ENCODE assay signal across 15 cellular contexts in genomic region chr2:172088245-172089004, GRCh38. TPM values are rescaled to one million over a fixed set of nuclear protein-coding genes. Genes with fewer than 3 reads are reported as not detected.
A peak's percentile ranks its signal among the peaks of the same experiment; 100 is the strongest.
DNase-seq lines count a peak whose midpoint lies in the region.
"Had no signal": no experiment of that assay in that cellular context is flagged by ENCODE, and none has a peak within 500 bp of the region (broad histone marks: within the 10 kb centered on the region; RNA-seq: fewer than 3 reads in every experiment).

No MANE protein-coding gene starts in this region.

- H2BK5ac ChIP-seq in trophoblast cell (ENCODE audit: low read depth, low read length, poor library complexity) = peak overlapping the region; percentile 47

- H3K36me3 Mint-ChIP-seq in T-helper 2 cell treated with Interferon-gamma antibody and Interleukin-4, amounts not matched to agents 5 μg/mL and 100 μg/mL, for 36 hours (ENCODE audit: low read depth) = peaks cover 4% of the 10 kb centered on the region

- H3K27me3 ChIP-seq in trophoblast cell (ENCODE audit: insufficient read depth, low read length) = peaks cover 25% of the 10 kb centered on the region

- peak overlapping the region; percentile 27 for H3K18ac ChIP-seq in trophoblast cell (ENCODE audit: low read length)

- H2AK5ac ChIP-seq in trophoblast cell (ENCODE audit: low read length) = peak overlapping the region; percentile 60

- H3K27me3 Mint-ChIP-seq in T-helper 2 cell treated with Interferon-gamma antibody and Interleukin-4, amounts not matched to agents 5 μg/mL and 100 μg/mL, for 36 hours (ENCODE audit: low read depth) = peaks cover 94% of the 10 kb centered on the region

- no peak overlapping the region for H3K23ac ChIP-seq in trophoblast cell (ENCODE audit: low read length)

- peak overlapping the region; percentile 95 for H3K4me2 ChIP-seq in trophoblast cell (ENCODE audit: low read length)

- H2AFZ ChIP-seq in trophoblast cell (ENCODE audit: insufficient read depth, low read length, poor library complexity) = no peak overlapping the region

- H3K9me3 ChIP-seq in trophoblast cell (ENCODE audit: insufficient read depth, low read depth, low read length) = peaks cover 2% of the 10 kb centered on the region

- H2BK12ac ChIP-seq in trophoblast cell (ENCODE audit: low read length) = peak overlapping the region; percentile 82

- H3K14ac ChIP-seq in trophoblast cell (ENCODE audit: low read length) = peak overlapping the region; percentile 85

- no CpG with 5 or more reads among the region's 37 CpGs for WGBS in trophoblast cell (ENCODE audit: extremely low coverage, insufficient coverage, insufficient read length)

- peaks cover 0 to 8% of the 10 kb centered on the region in 2 experiments for H3K36me3 ChIP-seq in trophoblast cell (ENCODE audit: control insufficient read depth in 1 of 2, insufficient read depth in 2 of 2, low read length in 2 of 2)

- H3K4me1 ChIP-seq in trophoblast cell (ENCODE audit: control insufficient read depth in 1 of 2, insufficient read depth in 2 of 2, low read length in 2 of 2) = peaks cover 24 to 36% of the 10 kb centered on the region in 2 experiments

- peak overlapping the region; percentile 67 for H2BK120ac ChIP-seq in trophoblast cell (ENCODE audit: insufficient read depth, low read length, poor library complexity)

- H3K4me3 ChIP-seq in trophoblast cell (ENCODE audit: low read depth, low read length) = peak overlapping the region; percentile 16

- peak overlapping the region; percentile 36 for H3K4me3 Mint-ChIP-seq in T-helper 2 cell treated with Interferon-gamma antibody and Interleukin-4, amounts not matched to agents 5 μg/mL and 100 μg/mL, for 36 hours

- H3K9me3 Mint-ChIP-seq in T-helper 2 cell treated with Interferon-gamma antibody and Interleukin-4, amounts not matched to agents 5 μg/mL and 100 μg/mL, for 36 hours = no peaks in the 10 kb centered on the region

- peak overlapping the region; percentile 91 for H4K91ac ChIP-seq in trophoblast cell (ENCODE audit: low read depth, low read length)

- peak overlapping the region; percentile 65 for H3K27ac Mint-ChIP-seq in T-helper 2 cell treated with Interferon-gamma antibody and Interleukin-4, amounts not matched to agents 5 μg/mL and 100 μg/mL, for 36 hours

- H3K4ac ChIP-seq in trophoblast cell (ENCODE audit: low read depth, low read length) = peak overlapping the region; percentile 32

- peaks cover 42% of the 10 kb centered on the region for H3K79me1 ChIP-seq in trophoblast cell (ENCODE audit: low read length)

- peak overlapping the region; percentile 5 for H4K12ac ChIP-seq in trophoblast cell (ENCODE audit: low read depth, low read length)

- peak overlapping the region; percentile 7 for H3K27ac ChIP-seq in trophoblast cell (ENCODE audit: low read depth, low read length)

- peak overlapping the region; percentile 78 for H4K8ac ChIP-seq in trophoblast cell (ENCODE audit: low read depth, low read length)

- DNase-seq in T-helper 2 cell treated with Interferon-gamma antibody and Interleukin-4, amounts not matched to agents 5 μg/mL and 100 μg/mL, for 36 hours (ENCODE audit: low spot score) = no peak
- DNase-seq in T-helper 2 cell (no peak), NCI-H69 (lab: John Stamatoyannopoulos, UW) (peak; percentile 36), fibroblast of gingiva (ENCODE audit: low read depth) (peak; percentile 93), trophoblast cell (no peak), putamen (ENCODE audit: low spot score) (no peak), NCI-H1417 (lab: John Stamatoyannopoulos, UW) (no peak), C1 segment of cervical spinal cord (lab: John Stamatoyannopoulos, UW) (no peak)
- DNase-seq: activated gamma-delta T cell; AML-193; effector CD4-positive, alpha-beta T cell; hypothalamus; NCI-H1436 treated with DMSO at 0.1 percent for 48 hours; stimulated activated CD4-positive, alpha-beta T cell treated with anti-CD3 and anti-CD28 coated beads, Interleukin-4, amount 100 ng/mL, for 1 hour; T-helper 9 cell had no signal

- peaks cover 39% of the 10 kb centered on the region for H3K4me1 Mint-ChIP-seq in T-helper 2 cell treated with Interferon-gamma antibody and Interleukin-4, amounts not matched to agents 5 μg/mL and 100 μg/mL, for 36 hours (ENCODE audit: low read depth)

- H3K9ac ChIP-seq in trophoblast cell (ENCODE audit: low read length) = no peak overlapping the region

- H3K79me2 ChIP-seq in trophoblast cell (ENCODE audit: control insufficient read depth, insufficient read depth, low read length, poor library complexity) = peaks cover 13% of the 10 kb centered on the region

RNA-seq across cellular contexts. Expression of gene DLX1, which starts 3.1 kb away (rescaled TPM):
- polyA plus RNA-seq in trophoblast cell (2013) = 14.1 and 14.7 TPM in 2 replicates

RNA-seq across cellular contexts. Expression of gene DLX2, which starts 14.3 kb away (rescaled TPM):
- polyA plus RNA-seq in trophoblast cell (2013) = 25.2 and 26.9 TPM in 2 replicates

Comparison
In these comparisons a context has a peak if more than half of its experiments do, and no peak if none do; other contexts are left out.
1. DNase-seq: peak in NCI-H69 (single experiment) and fibroblast of gingiva (single experiment); none in T-helper 2 cell treated with Interferon-gamma antibody and Interleukin-4, amounts not matched to agents 5 μg/mL and 100 μg/mL, for 36 hours (single experiment), T-helper 2 cell (0 of 5), trophoblast cell (0 of 2), putamen (single experiment), NCI-H1417 (0 of 3) and C1 segment of cervical spinal cord (0 of 14).